8 cellular contexts compared by ENCODE assay signal in the genomic region with DNA sequence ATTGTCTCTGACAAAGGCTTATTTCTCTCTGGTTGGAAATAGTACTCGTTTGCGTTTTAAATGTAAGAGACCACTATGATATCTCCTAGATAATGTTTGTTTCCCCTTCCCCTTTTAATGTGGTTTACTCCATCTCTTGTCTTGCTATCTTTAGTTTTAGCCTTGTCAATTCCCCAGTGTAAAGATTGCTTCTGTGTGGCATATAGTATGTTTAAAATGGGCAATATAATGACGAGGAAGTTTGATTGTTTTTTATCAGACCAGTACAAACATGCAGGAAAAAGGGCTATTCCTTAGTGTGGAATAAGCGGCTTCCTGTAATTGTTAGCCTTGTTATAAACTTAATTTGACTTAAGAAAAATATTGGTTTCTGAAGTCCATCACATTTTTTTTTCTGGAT. TPM values are rescaled to one million over a fixed set of nuclear protein-coding genes. Genes with fewer than 3 reads are reported as not detected.
DNase-seq lines count a peak whose midpoint lies in the region; ATAC-seq, FAIRE-seq and TF ChIP-seq lines count a peak whose summit lies in the region.

No MANE protein-coding gene starts in this region.

- CTCF ChIA-PET in A549 (lab: Yijun Ruan, JAX), result interaction anchor here (1.1 to 1.2 kb wide), 2 partner anchors 31 to 40 kb away, joined by 3 read pairs; no protein-coding TSS in a partner anchor
- CTCF ChIA-PET in mammary epithelial cell (lab: Charles Lee; ENCODE audit: low non-redundant PET), result no interaction called here

- H3K9ac ChIP-seq in HUES48 (ENCODE audit: low read depth, low read length) (no peak overlapping the region), mammary epithelial cell (ENCODE audit: insufficient read depth, low read length) (peak overlapping the region; percentile 92), muscle layer of colon (ENCODE audit: low read length) (peak overlapping the region; percentile 92)

- H3K79me2 ChIP-seq in mammary epithelial cell (ENCODE audit: insufficient read depth, low read length), result peaks cover 84% of the 10 kb centered on the region

- dilution Hi-C loops in mammary epithelial cell (cut with HindIII; ENCODE audit: low sequenced_read_pairs), result no loop called here

- in situ Hi-C loops in mammary epithelial cell (cut with MboI; ENCODE audit: low sequenced_read_pairs in 2 of 2), result no loop called here

- TF ChIP-seq EP300 in A549 (IDR thresholded peaks at IDR 0.05), result no peak

- no peak for FAIRE-seq in A549 (lab: Jason Lieb, UNC)

- no peak for ATAC-seq in A549

- no peak for TF ChIP-seq RAD21 in A549 (conservative IDR thresholded peaks at IDR 0.05 in 1 of 2, IDR thresholded peaks at IDR 0.05 in 1 of 2)

- H4K20me1 ChIP-seq in mammary epithelial cell (ENCODE audit: insufficient read depth, low read length), result no peaks in the 10 kb centered on the region

- H3K4me2 ChIP-seq in A549, result peak overlapping the region; percentile 92
- peak overlapping the region; percentile 96 for H3K4me2 ChIP-seq in mammary epithelial cell (ENCODE audit: insufficient read depth, low read depth, low read length)

- H2AFZ ChIP-seq in mammary epithelial cell (ENCODE audit: low read depth, low read length), result no peak overlapping the region

- H3K4me3 ChIP-seq in A549 (peak overlapping the region; percentile 91; the same call in 2 of the 3 replicates), HUES48 (ENCODE audit: low read depth, low read length) (peak overlapping the region; percentile 83), mammary epithelial cell (replicated peaks in 1 of 3; ENCODE audit: insufficient read depth in 1 of 3, low read depth in 2 of 3, low read length in 3 of 3) (peak overlapping the region; percentile 41 to 97 (median 90)), muscle layer of colon (ENCODE audit: low read depth in 1 of 2, low read length in 2 of 2) (peak overlapping the region in 1 of 2 donors; percentile 69), H7 (ENCODE audit: insufficient read depth, low read depth, low read length) (no peak overlapping the region; the same call in 1 of the 2 replicates)

- DNase-seq in A549 (ENCODE audit: low read depth in 1 of 2, low spot score in 1 of 2) (no peak), mammary epithelial cell (no peak), LoVo (ENCODE audit: low spot score) (no peak), kidney tubule cell (ENCODE audit: low spot score) (no peak), H7 (no peak), NCI-H1930 (lab: John Stamatoyannopoulos, UW) (no peak)

- H3K36me3 ChIP-seq in HUES48 (ENCODE audit: control insufficient read depth, insufficient read depth, low read length), result no peaks in the 10 kb centered on the region
- H3K36me3 ChIP-seq in mammary epithelial cell (ENCODE audit: insufficient read depth, low read length), result peaks cover 2% of the 10 kb centered on the region
- H3K36me3 ChIP-seq in muscle layer of colon (ENCODE audit: insufficient read depth, low read length), result no peaks in the 10 kb centered on the region
- no peaks in the 10 kb centered on the region for H3K36me3 ChIP-seq in H7 (replicated peaks; ENCODE audit: control insufficient read depth, insufficient read depth, low read length)

- BruUV-seq in mammary epithelial cell (replicated peaks; lab: Mats Ljungman, UMichigan), result no TSS peak

- POLR2A ChIA-PET in A549 (lab: Yijun Ruan, JAX), result no interaction called here

- H3K27me3 ChIP-seq in HUES48 (ENCODE audit: control insufficient read depth, insufficient read depth, low read length) (no peaks in the 10 kb centered on the region), mammary epithelial cell (ENCODE audit: insufficient read depth, low read length) (no peaks in the 10 kb centered on the region), muscle layer of colon (ENCODE audit: control insufficient read depth in 1 of 2, insufficient read depth in 2 of 2, low read length in 2 of 2) (no peaks in the 10 kb centered on the region), H7 (ENCODE audit: control insufficient read depth, insufficient read depth, low read length) (no peaks in the 10 kb centered on the region)

- TF ChIP-seq POLR2A in A549 (IDR thresholded peaks at IDR 0.05; ENCODE audit: low read length), result no peak

- H3K27ac ChIP-seq in A549, result peak overlapping the region; percentile 37 to 41; a peak in 2 of 6 replicates
- peak overlapping the region; percentile 78 for H3K27ac ChIP-seq in HUES48 (ENCODE audit: low read depth, low read length)
- H3K27ac ChIP-seq in mammary epithelial cell (ENCODE audit: insufficient read depth, low read depth, low read length), result peak overlapping the region; percentile 77
- H3K27ac ChIP-seq in muscle layer of colon (ENCODE audit: low read depth, low read length), result no peak overlapping the region

- no peak for TF ChIP-seq CTCF in A549 (IDR thresholded peaks at IDR 0.05)
- no peak for TF ChIP-seq CTCF in mammary epithelial cell (conservative IDR thresholded peaks at IDR 0.05 in 1 of 2, IDR thresholded peaks at IDR 0.05 in 1 of 2; ENCODE audit: extremely low read depth in 1 of 2, insufficient read depth in 1 of 2, low read depth in 1 of 2, low read length in 2 of 2)

- intact Hi-C loops in mammary epithelial cell (cut with micrococcal nuclease), result loop anchor here (1.0 to 10.0 kb wide), 7 partner anchors 137 to 1830 kb away; no protein-coding TSS in a partner anchor

- WGBS in A549 (ENCODE audit: missing lambda C conversion rate), result 10% methylated on average over 4 of the region's 4 CpGs
- WGBS in mammary epithelial cell (ENCODE audit: low coverage, missing lambda C conversion rate), result 0% methylated on average over 4 of the region's 4 CpGs

- no peaks in the 10 kb centered on the region for H3K9me3 ChIP-seq in A549
- H3K9me3 ChIP-seq in HUES48 (ENCODE audit: control insufficient read depth, insufficient read depth, low read length), result no peaks in the 10 kb centered on the region
- H3K9me3 ChIP-seq in mammary epithelial cell (replicated peaks; ENCODE audit: insufficient read depth, low read length), result no peaks in the 10 kb centered on the region
- H3K9me3 ChIP-seq in muscle layer of colon (ENCODE audit: low read length), result no peaks in the 10 kb centered on the region

- peaks cover 40% of the 10 kb centered on the region for H3K4me1 ChIP-seq in A549
- peaks cover 50% of the 10 kb centered on the region for H3K4me1 ChIP-seq in HUES48 (ENCODE audit: control insufficient read depth, insufficient read depth, low read length)
- peaks cover 5% of the 10 kb centered on the region for H3K4me1 ChIP-seq in mammary epithelial cell (ENCODE audit: insufficient read depth, low read length)
- peaks cover 44% of the 10 kb centered on the region for H3K4me1 ChIP-seq in muscle layer of colon (ENCODE audit: insufficient read depth, low read length)

TF ChIP-seq in A549, 52 proteins besides CTCF, POLR2A, EP300 and RAD21 (continues in another document):
- TF ChIP-seq ZNF302 (CRISPR knock-in tag; IDR thresholded peaks at IDR 0.05) (no peak), CHD2 (IDR thresholded peaks at IDR 0.05; ENCODE audit: low read length, partially characterized antibody) (no peak), CEBPB (IDR thresholded peaks at IDR 0.05) (no peak), TP53 (CRISPR knock-in tag; IDR thresholded peaks at IDR 0.05) (no peak), MYC (IDR thresholded peaks at IDR 0.05; ENCODE audit: borderline replicate concordance, low read length) (no peak), KDM5A (IDR thresholded peaks at IDR 0.05) (no peak), PHF8 (IDR thresholded peaks at IDR 0.05; ENCODE audit: borderline replicate concordance, low read depth) (no peak), HOXA7 (CRISPR knock-in tag; IDR thresholded peaks at IDR 0.05) (no peak), RARB (CRISPR knock-in tag; IDR thresholded peaks at IDR 0.05) (no peak), FOSB (CRISPR knock-in tag; IDR thresholded peaks at IDR 0.05) (no peak), CBX8 (IDR thresholded peaks at IDR 0.05) (no peak), MAZ (IDR thresholded peaks at IDR 0.05; ENCODE audit: borderline replicate concordance, low read depth, low read length) (no peak)
- TF ChIP-seq, protein P1, sequence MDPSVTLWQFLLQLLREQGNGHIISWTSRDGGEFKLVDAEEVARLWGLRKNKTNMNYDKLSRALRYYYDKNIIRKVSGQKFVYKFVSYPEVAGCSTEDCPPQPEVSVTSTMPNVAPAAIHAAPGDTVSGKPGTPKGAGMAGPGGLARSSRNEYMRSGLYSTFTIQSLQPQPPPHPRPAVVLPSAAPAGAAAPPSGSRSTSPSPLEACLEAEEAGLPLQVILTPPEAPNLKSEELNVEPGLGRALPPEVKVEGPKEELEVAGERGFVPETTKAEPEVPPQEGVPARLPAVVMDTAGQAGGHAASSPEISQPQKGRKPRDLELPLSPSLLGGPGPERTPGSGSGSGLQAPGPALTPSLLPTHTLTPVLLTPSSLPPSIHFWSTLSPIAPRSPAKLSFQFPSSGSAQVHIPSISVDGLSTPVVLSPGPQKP (IDR thresholded peaks at IDR 0.05; ENCODE audit: low read depth, low read length), result no peak
- TF ChIP-seq, protein P2, sequence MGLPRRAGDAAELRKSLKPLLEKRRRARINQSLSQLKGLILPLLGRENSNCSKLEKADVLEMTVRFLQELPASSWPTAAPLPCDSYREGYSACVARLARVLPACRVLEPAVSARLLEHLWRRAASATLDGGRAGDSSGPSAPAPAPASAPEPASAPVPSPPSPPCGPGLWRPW (IDR thresholded peaks at IDR 0.05), result no peak
- TF ChIP-seq, protein P3, sequence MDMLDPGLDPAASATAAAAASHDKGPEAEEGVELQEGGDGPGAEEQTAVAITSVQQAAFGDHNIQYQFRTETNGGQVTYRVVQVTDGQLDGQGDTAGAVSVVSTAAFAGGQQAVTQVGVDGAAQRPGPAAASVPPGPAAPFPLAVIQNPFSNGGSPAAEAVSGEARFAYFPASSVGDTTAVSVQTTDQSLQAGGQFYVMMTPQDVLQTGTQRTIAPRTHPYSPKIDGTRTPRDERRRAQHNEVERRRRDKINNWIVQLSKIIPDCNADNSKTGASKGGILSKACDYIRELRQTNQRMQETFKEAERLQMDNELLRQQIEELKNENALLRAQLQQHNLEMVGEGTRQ (IDR thresholded peaks at IDR 0.05), result no peak
- TF ChIP-seq, protein P4, sequence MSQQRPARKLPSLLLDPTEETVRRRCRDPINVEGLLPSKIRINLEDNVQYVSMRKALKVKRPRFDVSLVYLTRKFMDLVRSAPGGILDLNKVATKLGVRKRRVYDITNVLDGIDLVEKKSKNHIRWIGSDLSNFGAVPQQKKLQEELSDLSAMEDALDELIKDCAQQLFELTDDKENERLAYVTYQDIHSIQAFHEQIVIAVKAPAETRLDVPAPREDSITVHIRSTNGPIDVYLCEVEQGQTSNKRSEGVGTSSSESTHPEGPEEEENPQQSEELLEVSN (IDR thresholded peaks at IDR 0.05; ENCODE audit: borderline replicate concordance, low read depth), result no peak

RNA-seq across cellular contexts. Expression of a gene that starts 3.1 kb away (rescaled TPM):
- polyA plus RNA-seq in A549 (2011; rRNA removed), result 90.5 and 98.2 TPM in 2 replicates
- polyA plus RNA-seq in A549 (2012; cell fraction: cytosol; rRNA removed), result 61.4 and 77.8 TPM in 2 replicates
- polyA plus RNA-seq in A549 (2012; cell fraction: nucleus; rRNA removed), result 50.1 and 51.2 TPM in 2 replicates
- polyA plus RNA-seq in A549 (2017; fragmentation: RNase III; extraction: RNeasy Plus Mini Kit Qiagen cat#74134 plus additional on column Dnase treatment), result 69.5 to 74.5 TPM (median 71.9 TPM) in 3 replicates
- 184 and 220 TPM in 2 replicates for polyA minus RNA-seq in A549 (2011; rRNA and poly(A)+ RNA removed)
- total RNA-seq in mammary epithelial cell, result 10 to 100 TPM; 60.6 to 76.5 TPM
- 76.1 TPM for polyA plus RNA-seq in mammary epithelial cell
- 117 TPM for polyA minus RNA-seq in mammary epithelial cell
- 155 and 200 TPM in 2 replicates for total RNA-seq in H7 (2014; rRNA removed; shearing (Covaris generic))
